11 cellular contexts compared by ENCODE assay signal in genomic region chr2:216216951-216217903, GRCh38.
DNase-seq lines count a peak whose midpoint lies in the region; ATAC-seq and TF ChIP-seq lines count a peak whose summit lies in the region.
"Had no signal": no experiment of that assay in that cellular context is flagged by ENCODE, and none has a peak within 500 bp of the region (broad histone marks: within the 10 kb centered on the region; RNA-seq: fewer than 3 reads in every experiment).

No MANE protein-coding gene starts in this region.

- DNase-seq in CD4-positive, CD25-positive, alpha-beta regulatory T cell: peak in 1 of 3 donors; percentile 32
- DNase-seq in HCEC 1CT (peak; percentile 79), kidney tubule cell (ENCODE audit: low spot score) (peak; percentile 66), endodermal cell (no peak), uterus (no peak)
- DNase-seq in activated CD8-positive, alpha-beta T cell treated with anti-CD3 and anti-CD28 coated beads for 36 hours: peak; percentile 34
- no peak for DNase-seq in effector CD8-positive, alpha-beta T cell (lab: John Stamatoyannopoulos, UW)
- DNase-seq in activated effector memory CD4-positive, alpha-beta T cell treated with anti-CD3 and anti-CD28 coated beads, Interleukin-2, amount 50 U/mL, for 16 hours: no peak
- DNase-seq: anterior cingulate cortex, NCI-H446 treated with DMSO at 0.1 percent for 48 hours, nucleus accumbens had no signal

- peaks cover 14% of the 10 kb centered on the region for H3K36me3 Mint-ChIP-seq in CD4-positive, CD25-positive, alpha-beta regulatory T cell
- H3K36me3 Mint-ChIP-seq in activated CD8-positive, alpha-beta T cell treated with anti-CD3 and anti-CD28 coated beads for 36 hours (ENCODE audit: low read depth): peaks cover 6% of the 10 kb centered on the region
- no peaks in the 10 kb centered on the region for H3K36me3 Mint-ChIP-seq in endodermal cell (ENCODE audit: low read depth)

- TF ChIP-seq POLR2A in uterus (IDR thresholded peaks at IDR 0.05): no peak

- no peaks in the 10 kb centered on the region for H3K9me3 ChIP-seq in CD4-positive, CD25-positive, alpha-beta regulatory T cell (ENCODE audit: control insufficient read depth in 2 of 2, low read length in 2 of 2)
- H3K9me3 ChIP-seq in endodermal cell (ENCODE audit: control insufficient read depth, low read length) (no peaks in the 10 kb centered on the region), uterus (no peaks in the 10 kb centered on the region)

- intact Hi-C loops in activated CD8-positive, alpha-beta T cell treated with anti-CD3 and anti-CD28 coated beads for 36 hours (cut with micrococcal nuclease): no loop called here
- intact Hi-C loops in uterus (cut with DNase I; ENCODE audit: low total_unique reads): no loop called here

- H3K4me1 ChIP-seq in CD4-positive, CD25-positive, alpha-beta regulatory T cell (ENCODE audit: control insufficient read depth, insufficient read depth, low read length, poor library complexity, severe bottlenecking): peaks cover 4% of the 10 kb centered on the region
- H3K4me1 ChIP-seq in endodermal cell (ENCODE audit: control insufficient read depth, insufficient read depth, low read length) (peaks cover 5% of the 10 kb centered on the region), uterus (no peaks in the 10 kb centered on the region)

- POLR2A ChIA-PET in activated CD8-positive, alpha-beta T cell treated with anti-CD3 and anti-CD28 coated beads for 36 hours (lab: Charles Lee): interaction anchor here (0.6 to 1.1 kb wide), 3 partner anchors 148 to 289 kb away, joined by 3 read pairs; partner anchors contain the start of gene SMARCAL1

- H3K4me3 ChIP-seq in CD4-positive, CD25-positive, alpha-beta regulatory T cell (ENCODE audit: low read depth, low read length): no peak overlapping the region
- no peak overlapping the region for H3K4me3 ChIP-seq in endodermal cell (ENCODE audit: low read length)
- H3K4me3 ChIP-seq in uterus: no peak overlapping the region

- peaks cover 8% of the 10 kb centered on the region for H3K36me3 ChIP-seq in CD4-positive, CD25-positive, alpha-beta regulatory T cell (ENCODE audit: control insufficient read depth, insufficient read depth, low read length)
- H3K36me3 ChIP-seq in endodermal cell (ENCODE audit: control insufficient read depth, insufficient read depth, low read length): no peaks in the 10 kb centered on the region
- H3K36me3 ChIP-seq in uterus: no peaks in the 10 kb centered on the region

- H3K4me1 Mint-ChIP-seq in CD4-positive, CD25-positive, alpha-beta regulatory T cell: peaks cover 4 to 35% (median 13%) of the 10 kb centered on the region in 4 donors
- peaks cover 34% of the 10 kb centered on the region for H3K4me1 Mint-ChIP-seq in activated CD8-positive, alpha-beta T cell treated with anti-CD3 and anti-CD28 coated beads for 36 hours (ENCODE audit: low read depth)
- H3K4me1 Mint-ChIP-seq in endodermal cell: peaks cover 6% of the 10 kb centered on the region

- H3K9ac ChIP-seq in endodermal cell (ENCODE audit: extremely low read depth, low read length, poor library complexity, severe bottlenecking): no peak overlapping the region

- no peak for TF ChIP-seq CTCF in activated CD8-positive, alpha-beta T cell treated with anti-CD3 and anti-CD28 coated beads for 36 hours (IDR thresholded peaks at IDR 0.05)
- TF ChIP-seq CTCF in endodermal cell (conservative IDR thresholded peaks at IDR 0.05) (no peak), uterus (IDR thresholded peaks at IDR 0.05) (no peak)

- ATAC-seq in CD4-positive, CD25-positive, alpha-beta regulatory T cell (ENCODE audit: low read depth in 2 of 2): no peak
- peak; percentile 45 for ATAC-seq in activated CD8-positive, alpha-beta T cell treated with anti-CD3 and anti-CD28 coated beads for 36 hours

- WGBS in endodermal cell (ENCODE audit: insufficient coverage in 1 of 2, insufficient read length in 1 of 2), 2 experiments: 87 to 89% methylated on average over 5 to 7 of the region's 7 CpGs

- H3K27ac Mint-ChIP-seq in CD4-positive, CD25-positive, alpha-beta regulatory T cell: peak overlapping the region in 2 of 3 donors; percentile 43 to 51
- H3K27ac Mint-ChIP-seq in activated CD8-positive, alpha-beta T cell treated with anti-CD3 and anti-CD28 coated beads for 36 hours: peak overlapping the region; percentile 52
- no peak overlapping the region for H3K27ac Mint-ChIP-seq in endodermal cell

- H3K27me3 ChIP-seq in CD4-positive, CD25-positive, alpha-beta regulatory T cell (ENCODE audit: control insufficient read depth, insufficient read depth, low read length): no peaks in the 10 kb centered on the region
- H3K27me3 ChIP-seq in endodermal cell (ENCODE audit: control insufficient read depth, insufficient read depth, low read length, poor library complexity, severe bottlenecking): no peaks in the 10 kb centered on the region
- no peaks in the 10 kb centered on the region for H3K27me3 ChIP-seq in uterus

- CTCF ChIA-PET in activated CD8-positive, alpha-beta T cell treated with anti-CD3 and anti-CD28 coated beads for 36 hours (lab: Charles Lee): no interaction called here

- H3K4me3 Mint-ChIP-seq in CD4-positive, CD25-positive, alpha-beta regulatory T cell: no peak overlapping the region
- no peak overlapping the region for H3K4me3 Mint-ChIP-seq in activated CD8-positive, alpha-beta T cell treated with anti-CD3 and anti-CD28 coated beads for 36 hours
- H3K4me3 Mint-ChIP-seq in endodermal cell: no peak overlapping the region

- no peaks in the 10 kb centered on the region for H3K9me3 Mint-ChIP-seq in CD4-positive, CD25-positive, alpha-beta regulatory T cell
- no peaks in the 10 kb centered on the region for H3K9me3 Mint-ChIP-seq in activated CD8-positive, alpha-beta T cell treated with anti-CD3 and anti-CD28 coated beads for 36 hours
- H3K9me3 Mint-ChIP-seq in endodermal cell: no peaks in the 10 kb centered on the region

- no peak overlapping the region for H3K27ac ChIP-seq in CD4-positive, CD25-positive, alpha-beta regulatory T cell (ENCODE audit: insufficient read depth, low read length, poor library complexity, severe bottlenecking)
- H3K27ac ChIP-seq in endodermal cell (ENCODE audit: low read depth, low read length) (no peak overlapping the region), uterus (no peak overlapping the region)

- H3K27me3 Mint-ChIP-seq in CD4-positive, CD25-positive, alpha-beta regulatory T cell: no peaks in the 10 kb centered on the region
- H3K27me3 Mint-ChIP-seq in activated CD8-positive, alpha-beta T cell treated with anti-CD3 and anti-CD28 coated beads for 36 hours: no peaks in the 10 kb centered on the region
- no peaks in the 10 kb centered on the region for H3K27me3 Mint-ChIP-seq in endodermal cell (ENCODE audit: insufficient read depth)

Comparison
In these comparisons a context has a peak if more than half of its experiments do, and no peak if none do; other contexts are left out.
1. DNase-seq: peak in HCEC 1CT (single experiment), activated CD8-positive, alpha-beta T cell treated with anti-CD3 and anti-CD28 coated beads for 36 hours (single experiment) and kidney tubule cell (single experiment); none in effector CD8-positive, alpha-beta T cell (single experiment), endodermal cell (single experiment), uterus (0 of 2) and activated effector memory CD4-positive, alpha-beta T cell treated with anti-CD3 and anti-CD28 coated beads, Interleukin-2, amount 50 U/mL, for 16 hours (single experiment).